ENCODE assay signal across 14 cellular contexts in the genomic region with DNA sequence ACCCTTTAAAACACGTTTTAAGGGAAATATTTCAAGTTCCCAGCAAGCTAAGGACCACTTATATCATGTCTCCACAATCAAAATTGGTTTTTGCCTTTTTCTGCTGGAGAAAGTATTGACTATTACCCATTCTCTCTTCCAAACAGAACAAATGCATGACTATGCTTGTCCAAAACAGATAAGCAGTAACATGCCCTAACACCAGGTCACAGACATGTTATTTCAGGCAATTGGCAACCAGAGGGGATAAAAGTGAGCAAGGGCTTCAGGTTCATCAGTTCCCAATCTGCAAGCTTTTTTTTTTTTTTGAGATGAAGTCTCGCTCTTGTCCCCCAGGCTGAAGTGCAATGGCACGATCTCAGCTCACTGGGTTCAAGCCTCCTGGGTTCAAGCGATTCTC. TPM values are rescaled to one million over a fixed set of nuclear protein-coding genes. Genes with fewer than 3 reads are reported as not detected.
DNase-seq lines count a peak whose midpoint lies in the region; ATAC-seq and TF ChIP-seq lines count a peak whose summit lies in the region.
"Had no signal": no experiment of that assay in that cellular context is flagged by ENCODE, and none has a peak within 500 bp of the region (broad histone marks: within the 10 kb centered on the region; RNA-seq: fewer than 3 reads in every experiment).

No MANE protein-coding gene starts in this region.

- CTCF ChIA-PET in WTC11 (lab: Charles Lee), result no interaction called here

- no peaks in the 10 kb centered on the region for H3K9me3 ChIP-seq in psoas muscle

- no peak overlapping the region for H3K4me3 ChIP-seq in epithelial cell of esophagus (ENCODE audit: low read length)
- no peak overlapping the region for H3K4me3 ChIP-seq in psoas muscle
- H3K4me3 ChIP-seq: GM23248 had no signal

- no peaks in the 10 kb centered on the region for H3K36me3 ChIP-seq in psoas muscle (ENCODE audit: insufficient read depth in 1 of 2, low read depth in 1 of 2)

- no peak overlapping the region for H3K4me3 Mint-ChIP-seq in WTC11
- H3K4me3 Mint-ChIP-seq: B cell; CD4-positive, alpha-beta memory T cell had no signal

- H3K4me1 ChIP-seq in foreskin keratinocyte (peaks cover 14% of the 10 kb centered on the region), psoas muscle (no peaks in the 10 kb centered on the region)

- ATAC-seq in WTC11 (no peak), foreskin keratinocyte (peak; percentile 45), psoas muscle (no peak), HG03442 (IDR thresholded peaks at IDR 0.05; ENCODE audit: unreplicated experiment) (no peak)

- H3K27me3 Mint-ChIP-seq in WTC11 (ENCODE audit: low read depth), result no peaks in the 10 kb centered on the region
- H3K27me3 Mint-ChIP-seq: B cell; CD4-positive, alpha-beta memory T cell had no signal

- intact Hi-C loops in psoas muscle (cut with DNase I), result no loop called here

- DNase-seq in HPDE6-E6E7 (ENCODE audit: extremely low spot score) (peak; percentile 41), WTC11 (ENCODE audit: low spot score) (no peak), epithelial cell of esophagus (ENCODE audit: low read depth) (peak; percentile 62), foreskin keratinocyte (peak in 1 of 2 donors; percentile 73), medulla oblongata (ENCODE audit: extremely low spot score) (no peak), psoas muscle (no peak)
- no peak for DNase-seq in stimulated activated CD4-positive, alpha-beta T cell treated with anti-CD3 and anti-CD28 coated beads, Interleukin-1b, Interleukin-23, amount 100 ng/mL, for 48 hours
- DNase-seq: C1 segment of cervical spinal cord; CD4-positive, alpha-beta memory T cell; DMS79 treated with DMSO at 0.1 percent for 48 hours; EL; GM23248 had no signal

- WGBS in psoas muscle, 3 donors, result 94 to 97% (median 95%) methylated on average over 4 of the region's 4 CpGs

- peak overlapping the region; percentile 34 for H3K27ac ChIP-seq in foreskin keratinocyte
- no peak overlapping the region for H3K27ac ChIP-seq in psoas muscle
- H3K27ac ChIP-seq: GM23248 had no signal

- TF ChIP-seq CTCF in WTC11 (IDR thresholded peaks at IDR 0.05), result no peak
- no peak for TF ChIP-seq CTCF in epithelial cell of esophagus (IDR thresholded peaks at IDR 0.05; ENCODE audit: insufficient read depth, low read depth, low read length, missing control alignments)
- TF ChIP-seq CTCF in foreskin keratinocyte (conservative IDR thresholded peaks at IDR 0.05), result no peak
- no peak for TF ChIP-seq CTCF in psoas muscle (IDR thresholded peaks at IDR 0.05)

- H3K27me3 ChIP-seq in foreskin keratinocyte (no peaks in the 10 kb centered on the region), psoas muscle (ENCODE audit: insufficient read depth in 3 of 3, low read length in 2 of 3) (no peaks in the 10 kb centered on the region)

- H3K9me3 Mint-ChIP-seq in WTC11, result no peaks in the 10 kb centered on the region
- H3K9me3 Mint-ChIP-seq: CD4-positive, alpha-beta memory T cell had no signal

- H3K36me3 Mint-ChIP-seq in WTC11, result no peaks in the 10 kb centered on the region; the same call in 1 of the 2 replicates

- POLR2A ChIA-PET in WTC11 (lab: Charles Lee), result no interaction called here

- peak overlapping the region; percentile 47; the same call in 1 of the 2 replicates for H3K27ac Mint-ChIP-seq in WTC11
- H3K27ac Mint-ChIP-seq: B cell; CD4-positive, alpha-beta memory T cell had no signal

- H3K4me1 Mint-ChIP-seq in WTC11, result 0 out of 2 replicates have a peak, but pooled peaks cover 3% of the 10 kb centered on the region
- H3K4me1 Mint-ChIP-seq: B cell had no signal

TF ChIP-seq in WTC11, 78 proteins besides CTCF, POLR2A, EP300 and RAD21 (continues in another document):
- TF ChIP-seq, protein P1, sequence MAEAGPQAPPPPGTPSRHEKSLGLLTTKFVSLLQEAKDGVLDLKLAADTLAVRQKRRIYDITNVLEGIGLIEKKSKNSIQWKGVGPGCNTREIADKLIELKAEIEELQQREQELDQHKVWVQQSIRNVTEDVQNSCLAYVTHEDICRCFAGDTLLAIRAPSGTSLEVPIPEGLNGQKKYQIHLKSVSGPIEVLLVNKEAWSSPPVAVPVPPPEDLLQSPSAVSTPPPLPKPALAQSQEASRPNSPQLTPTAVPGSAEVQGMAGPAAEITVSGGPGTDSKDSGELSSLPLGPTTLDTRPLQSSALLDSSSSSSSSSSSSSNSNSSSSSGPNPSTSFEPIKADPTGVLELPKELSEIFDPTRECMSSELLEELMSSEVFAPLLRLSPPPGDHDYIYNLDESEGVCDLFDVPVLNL (CRISPR knock-in tag; IDR thresholded peaks at IDR 0.05; ENCODE audit: borderline replicate concordance, low read depth), result no peak
- TF ChIP-seq, protein P2, sequence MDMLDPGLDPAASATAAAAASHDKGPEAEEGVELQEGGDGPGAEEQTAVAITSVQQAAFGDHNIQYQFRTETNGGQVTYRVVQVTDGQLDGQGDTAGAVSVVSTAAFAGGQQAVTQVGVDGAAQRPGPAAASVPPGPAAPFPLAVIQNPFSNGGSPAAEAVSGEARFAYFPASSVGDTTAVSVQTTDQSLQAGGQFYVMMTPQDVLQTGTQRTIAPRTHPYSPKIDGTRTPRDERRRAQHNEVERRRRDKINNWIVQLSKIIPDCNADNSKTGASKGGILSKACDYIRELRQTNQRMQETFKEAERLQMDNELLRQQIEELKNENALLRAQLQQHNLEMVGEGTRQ (CRISPR knock-in tag; IDR thresholded peaks at IDR 0.05), result no peak
- no peak for TF ChIP-seq ATF1 (CRISPR knock-in tag; IDR thresholded peaks at IDR 0.05)
- TF ChIP-seq, protein P3, sequence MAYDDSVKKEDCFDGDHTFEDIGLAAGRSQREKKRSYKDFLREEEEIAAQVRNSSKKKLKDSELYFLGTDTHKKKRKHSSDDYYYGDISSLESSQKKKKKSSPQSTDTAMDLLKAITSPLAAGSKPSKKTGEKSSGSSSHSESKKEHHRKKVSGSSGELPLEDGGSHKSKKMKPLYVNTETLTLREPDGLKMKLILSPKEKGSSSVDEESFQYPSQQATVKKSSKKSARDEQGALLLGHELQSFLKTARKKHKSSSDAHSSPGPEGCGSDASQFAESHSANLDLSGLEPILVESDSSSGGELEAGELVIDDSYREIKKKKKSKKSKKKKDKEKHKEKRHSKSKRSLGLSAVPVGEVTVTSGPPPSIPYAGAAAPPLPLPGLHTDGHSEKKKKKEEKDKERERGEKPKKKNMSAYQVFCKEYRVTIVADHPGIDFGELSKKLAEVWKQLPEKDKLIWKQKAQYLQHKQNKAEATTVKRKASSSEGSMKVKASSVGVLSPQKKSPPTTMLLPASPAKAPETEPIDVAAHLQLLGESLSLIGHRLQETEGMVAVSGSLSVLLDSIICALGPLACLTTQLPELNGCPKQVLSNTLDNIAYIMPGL (CRISPR knock-in tag; IDR thresholded peaks at IDR 0.05), result no peak
- no peak for TF ChIP-seq ELF4 (CRISPR knock-in tag; IDR thresholded peaks at IDR 0.05; ENCODE audit: low read depth)
- TF ChIP-seq, protein P4, sequence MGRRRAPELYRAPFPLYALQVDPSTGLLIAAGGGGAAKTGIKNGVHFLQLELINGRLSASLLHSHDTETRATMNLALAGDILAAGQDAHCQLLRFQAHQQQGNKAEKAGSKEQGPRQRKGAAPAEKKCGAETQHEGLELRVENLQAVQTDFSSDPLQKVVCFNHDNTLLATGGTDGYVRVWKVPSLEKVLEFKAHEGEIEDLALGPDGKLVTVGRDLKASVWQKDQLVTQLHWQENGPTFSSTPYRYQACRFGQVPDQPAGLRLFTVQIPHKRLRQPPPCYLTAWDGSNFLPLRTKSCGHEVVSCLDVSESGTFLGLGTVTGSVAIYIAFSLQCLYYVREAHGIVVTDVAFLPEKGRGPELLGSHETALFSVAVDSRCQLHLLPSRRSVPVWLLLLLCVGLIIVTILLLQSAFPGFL (CRISPR knock-in tag; IDR thresholded peaks at IDR 0.05; ENCODE audit: borderline replicate concordance), result no peak
- TF ChIP-seq, protein P5, sequence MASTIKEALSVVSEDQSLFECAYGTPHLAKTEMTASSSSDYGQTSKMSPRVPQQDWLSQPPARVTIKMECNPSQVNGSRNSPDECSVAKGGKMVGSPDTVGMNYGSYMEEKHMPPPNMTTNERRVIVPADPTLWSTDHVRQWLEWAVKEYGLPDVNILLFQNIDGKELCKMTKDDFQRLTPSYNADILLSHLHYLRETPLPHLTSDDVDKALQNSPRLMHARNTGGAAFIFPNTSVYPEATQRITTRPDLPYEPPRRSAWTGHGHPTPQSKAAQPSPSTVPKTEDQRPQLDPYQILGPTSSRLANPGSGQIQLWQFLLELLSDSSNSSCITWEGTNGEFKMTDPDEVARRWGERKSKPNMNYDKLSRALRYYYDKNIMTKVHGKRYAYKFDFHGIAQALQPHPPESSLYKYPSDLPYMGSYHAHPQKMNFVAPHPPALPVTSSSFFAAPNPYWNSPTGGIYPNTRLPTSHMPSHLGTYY (CRISPR knock-in tag; IDR thresholded peaks at IDR 0.05), result no peak

RNA-seq across cellular contexts. Expression of a gene that starts 15.0 kb away (rescaled TPM):
- total RNA-seq in WTC11 (2021) (80.0 to 91.6 TPM (median 81.8 TPM) in 3 replicates), foreskin keratinocyte (104 and 125 TPM in 2 replicates), psoas muscle (10 to 100 TPM in 3 of 4 donors, 1 to 10 TPM in 1; 7.2 to 17.1 (median 11.2) TPM)
- polyA plus RNA-seq in foreskin keratinocyte (122 and 144 TPM in 2 replicates), psoas muscle (10 to 100 TPM in 2 of 3 donors, 1 to 10 TPM in 1; 9.2 to 15.5 (median 11.5) TPM)

RNA-seq across cellular contexts. Expression of a gene that starts 15.6 kb away (rescaled TPM):
- total RNA-seq in WTC11 (2021), result 70.3 to 90.4 TPM (median 70.5 TPM) in 3 replicates
- 65.4 and 74.1 TPM in 2 replicates for total RNA-seq in foreskin keratinocyte
- 16.3 and 22.3 TPM in 2 replicates for polyA plus RNA-seq in foreskin keratinocyte
- total RNA-seq in psoas muscle, result 1 to 10 TPM in 1 of 4 donors, under 1 TPM in 3; 0.34 to 1.0 (median 0.62) TPM
- polyA plus RNA-seq in psoas muscle, result 1 to 10 TPM in 1 of 3 donors, under 1 TPM in 2; 0.28 to 2.3 (median 0.44) TPM

RNA-seq across cellular contexts. Expression of a gene that starts 33.3 kb away (rescaled TPM):
- 62.3 to 67.2 TPM (median 65.1 TPM) in 3 replicates for total RNA-seq in WTC11 (2021)
- total RNA-seq in foreskin keratinocyte, result 27.9 and 28.1 TPM in 2 replicates
- 9.2 and 10.3 TPM in 2 replicates for polyA plus RNA-seq in foreskin keratinocyte
- total RNA-seq in psoas muscle, result 10 to 100 TPM; 12.1 to 16.2 (median 14.7) TPM
- 10 to 100 TPM in 1 of 3 donors, 1 to 10 TPM in 2; 6.8 to 17.6 (median 9.5) TPM for polyA plus RNA-seq in psoas muscle

Comparison
In these comparisons a context has a peak if more than half of its experiments do, and no peak if none do; other contexts are left out.
1. DNase-seq: peak in HPDE6-E6E7 (single experiment) and epithelial cell of esophagus (single experiment); none in WTC11 (single experiment), medulla oblongata (single experiment), stimulated activated CD4-positive, alpha-beta T cell treated with anti-CD3 and anti-CD28 coated beads, Interleukin-1b, Interleukin-23, amount 100 ng/mL, for 48 hours (single experiment) and psoas muscle (0 of 2).
2. RNA of a gene that starts 15.6 kb away (total RNA-seq): 70.3 to 90.4 TPM in WTC11 and 65.4 to 74.1 TPM in foreskin keratinocyte; 0.34 to 1.0 TPM in psoas muscle; every median in the first group is over 10 times any median in the second.